In the genomic region with DNA sequence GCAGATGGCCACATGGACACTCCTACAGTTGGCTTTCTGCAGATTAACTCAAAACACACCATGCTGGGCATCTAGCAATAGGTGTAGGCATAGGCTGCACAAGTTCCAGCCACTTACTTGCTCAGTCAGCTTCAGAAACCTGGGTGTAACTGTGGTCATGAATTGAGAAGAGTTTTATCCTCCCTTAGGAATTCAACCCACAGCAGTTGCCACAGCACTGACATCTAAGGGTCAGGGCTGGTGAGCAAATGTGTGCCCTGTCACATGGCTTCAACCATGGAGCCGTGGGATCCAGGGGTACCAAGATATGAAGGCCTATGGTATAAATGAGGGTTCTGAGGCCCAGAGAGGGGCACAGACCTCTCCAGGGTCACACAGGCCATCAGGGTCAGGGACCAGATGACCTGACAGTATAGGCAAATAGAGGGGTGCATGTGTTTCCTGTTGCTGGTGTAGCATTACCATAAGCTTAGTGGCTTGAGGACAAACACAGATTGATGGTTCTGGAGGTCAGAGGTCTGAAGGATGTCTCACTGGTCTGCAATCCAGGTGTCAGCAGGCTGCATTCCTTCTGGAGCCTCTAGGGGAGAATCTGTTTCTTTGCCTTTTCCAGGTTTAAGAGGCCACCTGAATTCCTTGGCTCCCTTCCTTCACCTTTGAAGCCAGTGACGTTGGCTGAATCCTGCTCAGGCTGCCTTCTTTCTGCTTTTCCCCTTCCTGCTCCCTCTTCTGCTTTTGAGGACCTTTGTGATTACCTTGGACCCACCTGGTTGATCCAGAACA, we compare ENCODE assay signal across 13 cellular contexts.
A peak's percentile ranks its signal among the peaks of the same experiment; 100 is the strongest.
DNase-seq lines count a peak whose midpoint lies in the region; ATAC-seq, FAIRE-seq and TF ChIP-seq lines count a peak whose summit lies in the region.
"Had no signal": no experiment of that assay in that cellular context is flagged by ENCODE, and none has a peak within 500 bp of the region (broad histone marks: within the 10 kb centered on the region; RNA-seq: fewer than 3 reads in every experiment).

No MANE protein-coding gene starts in this region.

- no peak for DNase-seq in GM19239 (ENCODE audit: insufficient read length, low spot score)
- no peak for DNase-seq in RWPE2 (ENCODE audit: low spot score)
- no peak for DNase-seq in AG20443 (ENCODE audit: low spot score)
- DNase-seq in activated CD4-positive, alpha-beta T cell treated with anti-CD3 and anti-CD28 coated beads, Interleukin-2, amount 50 U/mL, for 4 hours: no peak
- no peak for DNase-seq in 8988T
- DNase-seq: CD8-positive, alpha-beta memory T cell; H7; NCI-H146; stimulated activated naive CD4-positive, alpha-beta T cell treated with Interleukin-2 at 50 U/mL for 16 hours had no signal

- H3K4me2 ChIP-seq in BLaER1: peak overlapping the region; percentile 63

- H3K36me3 ChIP-seq in BLaER1: peaks cover 5% of the 10 kb centered on the region
- no peaks in the 10 kb centered on the region for H3K36me3 ChIP-seq in RWPE2 (ENCODE audit: low read depth)
- H3K36me3 ChIP-seq in muscle layer of duodenum (ENCODE audit: control insufficient read depth in 1 of 2, insufficient read depth in 2 of 2, low read length in 2 of 2): peaks cover 0 to 7% of the 10 kb centered on the region in 2 donors

- TF ChIP-seq CTCF in RWPE2 (IDR thresholded peaks at IDR 0.05; ENCODE audit: poor library complexity, severe bottlenecking): no peak

- peak; percentile 61 for FAIRE-seq in GM19239 (lab: Jason Lieb, UNC)

- H4K20me1 ChIP-seq in BLaER1: peaks cover 13% of the 10 kb centered on the region

- ATAC-seq in RWPE2 (ENCODE audit: low read depth): peak; percentile 52
- no peak for ATAC-seq in HG02981 (IDR thresholded peaks at IDR 0.05; ENCODE audit: unreplicated experiment)

- H3K27ac ChIP-seq in BLaER1: no peak overlapping the region
- peak overlapping the region; percentile 85 for H3K27ac ChIP-seq in RWPE2 (ENCODE audit: poor library complexity, severe bottlenecking)
- peak overlapping the region; percentile 61 for H3K27ac ChIP-seq in muscle layer of duodenum (ENCODE audit: low read length)

- H3K9me3 ChIP-seq in BLaER1 (no peaks in the 10 kb centered on the region), RWPE2 (ENCODE audit: severe bottlenecking) (no peaks in the 10 kb centered on the region), muscle layer of duodenum (ENCODE audit: control insufficient read depth in 1 of 2, low read length in 2 of 2) (no peaks in the 10 kb centered on the region)

- no peak overlapping the region for H3K9ac ChIP-seq in BLaER1

- H3K4me1 ChIP-seq in BLaER1 (peaks cover 66% of the 10 kb centered on the region), RWPE2 (ENCODE audit: insufficient read depth, poor library complexity, severe bottlenecking) (peaks cover 38% of the 10 kb centered on the region), muscle layer of duodenum (ENCODE audit: control insufficient read depth in 1 of 2, insufficient read depth in 2 of 2, low read length in 2 of 2) (peaks cover 27 to 44% of the 10 kb centered on the region in 2 donors)

- no peaks in the 10 kb centered on the region for H3K27me3 ChIP-seq in BLaER1
- H3K27me3 ChIP-seq in RWPE2 (ENCODE audit: insufficient read depth, poor library complexity, severe bottlenecking): no peaks in the 10 kb centered on the region
- H3K27me3 ChIP-seq in muscle layer of duodenum (ENCODE audit: low read depth, low read length): no peaks in the 10 kb centered on the region

- H3K4me3 ChIP-seq in BLaER1: no peak overlapping the region
- no peak overlapping the region for H3K4me3 ChIP-seq in RWPE2 (ENCODE audit: severe bottlenecking)
- no peak overlapping the region for H3K4me3 ChIP-seq in muscle layer of duodenum (ENCODE audit: low read depth in 1 of 2, low read length in 2 of 2)
- H3K4me3 ChIP-seq: coronary artery had no signal
